In the genomic region with DNA sequence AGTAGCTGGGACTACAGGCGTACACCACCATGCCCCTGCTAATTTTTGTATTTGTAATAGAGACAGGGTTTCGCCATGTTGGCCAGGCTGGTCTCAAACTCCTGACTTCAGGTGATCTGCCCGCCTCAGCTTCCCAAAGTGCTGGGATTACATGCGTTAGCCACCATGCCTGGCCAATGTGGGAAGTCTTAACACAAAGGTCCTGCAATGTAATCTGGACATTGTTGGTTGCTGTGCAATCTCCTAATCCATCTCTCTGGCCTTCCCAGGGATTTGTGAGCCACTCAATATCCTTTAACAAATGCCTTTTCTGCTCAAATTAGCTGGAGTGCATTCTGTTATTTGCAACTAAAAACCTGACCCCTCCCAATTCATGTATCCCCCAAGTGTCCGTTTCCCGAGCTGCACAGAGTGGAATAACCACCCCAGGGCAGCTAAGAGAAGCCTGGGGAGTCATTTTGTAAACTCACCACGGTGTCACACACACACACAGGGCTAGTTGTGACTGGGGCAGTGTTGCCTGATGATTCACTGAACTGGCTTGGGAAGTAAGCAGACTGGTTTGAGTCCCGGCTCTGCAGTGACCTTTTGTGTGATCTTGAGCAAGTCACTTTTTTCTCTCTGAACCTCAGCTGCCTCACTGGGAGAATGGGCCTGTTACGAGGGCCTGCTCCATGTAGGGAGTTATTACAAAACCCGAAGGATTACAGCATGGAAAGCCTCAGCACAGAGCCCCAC, we compare ENCODE assay signal across 16 cellular contexts.
DNase-seq lines count a peak whose midpoint lies in the region; ATAC-seq, FAIRE-seq and TF ChIP-seq lines count a peak whose summit lies in the region.
"Had no signal": no experiment of that assay in that cellular context is flagged by ENCODE, and none has a peak within 500 bp of the region (broad histone marks: within the 10 kb centered on the region; RNA-seq: fewer than 3 reads in every experiment).

No MANE protein-coding gene starts in this region.

- H3K79me2 ChIP-seq in astrocyte (ENCODE audit: insufficient read depth, low read length) (no peaks in the 10 kb centered on the region), MM.1S (ENCODE audit: low read length) (no peaks in the 10 kb centered on the region)

- H3K9ac ChIP-seq in astrocyte (ENCODE audit: low read length) = no peak overlapping the region
- H3K9ac ChIP-seq in MM.1S (ENCODE audit: low read length) = no peak overlapping the region

- peaks cover 6% of the 10 kb centered on the region for H3K36me3 Mint-ChIP-seq in astrocyte (ENCODE audit: low read depth, unreplicated experiment)
- H3K36me3 Mint-ChIP-seq: memory B cell had no signal

- H3K9me3 ChIP-seq in astrocyte (ENCODE audit: insufficient read depth, low read depth, low read length) = peaks cover 2% of the 10 kb centered on the region
- no peaks in the 10 kb centered on the region for H3K9me3 ChIP-seq in testis
- no peaks in the 10 kb centered on the region for H3K9me3 ChIP-seq in MM.1S (replicated peaks; ENCODE audit: insufficient read depth, low read length)
- no peaks in the 10 kb centered on the region for H3K9me3 ChIP-seq in aorta (ENCODE audit: control insufficient read depth, low read length)
- H3K9me3 ChIP-seq: neutrophil, Peyer's patch, upper lobe of left lung had no signal

- H3K4me3 ChIP-seq in astrocyte (ENCODE audit: insufficient read depth, low read depth, low read length) = no peak overlapping the region
- no peak overlapping the region for H3K4me3 ChIP-seq in testis
- H3K4me3 ChIP-seq in MM.1S (ENCODE audit: low read length) = no peak overlapping the region
- no peak overlapping the region for H3K4me3 ChIP-seq in aorta (ENCODE audit: low read length in 2 of 2)
- H3K4me3 ChIP-seq: Peyer's patch, upper lobe of left lung had no signal

- no peaks in the 10 kb centered on the region for H3K4me1 Mint-ChIP-seq in stimulated activated naive CD8-positive, alpha-beta T cell treated with anti-CD3 and anti-CD28 coated beads, Interleukin-15, amount 100 ng/mL, for 72 hours
- peaks cover 12% of the 10 kb centered on the region for H3K4me1 Mint-ChIP-seq in astrocyte (ENCODE audit: low read depth, unreplicated experiment)

- no peak for DNase-seq in stimulated activated naive CD8-positive, alpha-beta T cell treated with anti-CD3 and anti-CD28 coated beads, Interleukin-15, amount 100 ng/mL, for 72 hours
- no peak for DNase-seq in stimulated activated naive CD8-positive, alpha-beta T cell treated with anti-CD3 and anti-CD28 coated beads, Interleukin-15, Interleukin-2, amounts not matched to agents 100 U/mL and 50 U/mL, for 24 hours
- peak; percentile 60 for DNase-seq in astrocyte (ENCODE audit: low read depth)
- peak; percentile 14 for DNase-seq in foreskin melanocyte
- DNase-seq in testis = no peak
- no peak for DNase-seq in MM.1S
- DNase-seq in aorta = no peak
- DNase-seq in SW 1271 (lab: John Stamatoyannopoulos, UW) = no peak
- DNase-seq: activated CD4-positive, alpha-beta T cell treated with anti-CD3 and anti-CD28 coated beads, Interleukin-2, amount 10 ng/mL, durations not matched to agents 7 days and 5 days; effector CD8-positive, alpha-beta T cell; H9; NCI-H524; Peyer's patch had no signal

- peaks cover 6% of the 10 kb centered on the region for H3K4me1 ChIP-seq in astrocyte (ENCODE audit: insufficient read depth, low read length)
- H3K4me1 ChIP-seq in testis = peaks cover 9% of the 10 kb centered on the region
- no peaks in the 10 kb centered on the region; the same call in 1 of the 2 replicates for H3K4me1 ChIP-seq in MM.1S (ENCODE audit: low read length)
- no peaks in the 10 kb centered on the region for H3K4me1 ChIP-seq in aorta (ENCODE audit: control insufficient read depth in 1 of 2, insufficient read depth in 2 of 2, low read length in 2 of 2)
- H3K4me1 ChIP-seq: Peyer's patch, upper lobe of left lung had no signal

- H3K9me3 Mint-ChIP-seq in stimulated activated naive CD8-positive, alpha-beta T cell treated with anti-CD3 and anti-CD28 coated beads, Interleukin-15, amount 100 ng/mL, for 72 hours = no peaks in the 10 kb centered on the region
- H3K9me3 Mint-ChIP-seq in astrocyte (ENCODE audit: unreplicated experiment) = peaks cover 1% of the 10 kb centered on the region
- H3K9me3 Mint-ChIP-seq: activated CD4-positive, alpha-beta T cell treated with anti-CD3 and anti-CD28 coated beads, Interleukin-2, amount 10 ng/mL, durations not matched to agents 7 days and 5 days; H9; memory B cell had no signal

- H3K9me2 ChIP-seq in MM.1S (replicated peaks; ENCODE audit: insufficient read depth, low read length) = no peaks in the 10 kb centered on the region

- ATAC-seq in stimulated activated naive CD8-positive, alpha-beta T cell treated with anti-CD3 and anti-CD28 coated beads, Interleukin-15, amount 100 ng/mL, for 72 hours = no peak
- no peak for ATAC-seq in stimulated activated naive CD8-positive, alpha-beta T cell treated with anti-CD3 and anti-CD28 coated beads, Interleukin-15, Interleukin-2, amounts not matched to agents 100 U/mL and 50 U/mL, for 24 hours
- no peak for ATAC-seq in aorta (ENCODE audit: low FRiP score)

- H2AFZ ChIP-seq in astrocyte (ENCODE audit: low read depth, low read length) = no peak overlapping the region
- no peak overlapping the region for H2AFZ ChIP-seq in MM.1S (ENCODE audit: low read length)

- 94 to 95% methylated on average over 10 of the region's 10 CpGs for WGBS in testis, 2 donors
- 90 to 95% methylated on average over 10 of the region's 10 CpGs for WGBS in aorta, 2 donors

- TF ChIP-seq CTCF in astrocyte (IDR thresholded peaks at IDR 0.05; ENCODE audit: insufficient read depth, low read depth, low read length) (no peak), testis (IDR thresholded peaks at IDR 0.05) (no peak), MM.1S (IDR thresholded peaks at IDR 0.05; ENCODE audit: low read length) (no peak)

- H3K27me3 ChIP-seq in astrocyte (ENCODE audit: insufficient read depth, low read length) (no peaks in the 10 kb centered on the region), testis (no peaks in the 10 kb centered on the region), MM.1S (replicated peaks; ENCODE audit: insufficient read depth, low read length) (no peaks in the 10 kb centered on the region), aorta (ENCODE audit: control insufficient read depth in 1 of 2, insufficient read depth in 2 of 2, low read length in 1 of 2) (no peaks in the 10 kb centered on the region)
- H3K27me3 ChIP-seq: neutrophil, Peyer's patch, upper lobe of left lung had no signal

- H3K36me3 ChIP-seq in astrocyte (ENCODE audit: insufficient read depth, low read length) (peaks cover 4% of the 10 kb centered on the region), testis (ENCODE audit: low read depth, missing control alignments) (no peaks in the 10 kb centered on the region), MM.1S (replicated peaks; ENCODE audit: insufficient read depth, low read length) (no peaks in the 10 kb centered on the region), aorta (ENCODE audit: control insufficient read depth in 1 of 2, insufficient read depth in 2 of 2, low read length in 1 of 2) (peaks cover 0 to 2% of the 10 kb centered on the region in 2 donors)

- H4K20me1 ChIP-seq in astrocyte (ENCODE audit: insufficient read depth, low read length) = no peaks in the 10 kb centered on the region
- no peaks in the 10 kb centered on the region for H4K20me1 ChIP-seq in MM.1S (ENCODE audit: insufficient read depth, low read length)

- H3K4me2 ChIP-seq in astrocyte (ENCODE audit: low read length) (no peak overlapping the region), MM.1S (ENCODE audit: low read depth, low read length) (no peak overlapping the region)

- TF ChIP-seq POLR2A in testis (IDR thresholded peaks at IDR 0.05) = no peak

- no peak overlapping the region for H3K27ac ChIP-seq in astrocyte (ENCODE audit: low read depth, low read length)
- H3K27ac ChIP-seq in testis = no peak overlapping the region
- H3K27ac ChIP-seq in MM.1S (ENCODE audit: low read length) = no peak overlapping the region
- H3K27ac ChIP-seq in aorta (ENCODE audit: low read depth in 1 of 2, low read length in 2 of 2) = no peak overlapping the region
- H3K27ac ChIP-seq: neutrophil, Peyer's patch, upper lobe of left lung had no signal

- intact Hi-C loops in testis (cut with DNase I; ENCODE audit: low total_unique reads) (no loop called here), aorta (cut with DNase I) (loop anchor here in 1 of 2 donors (10.0 kb wide), 2 partner anchors 261 to 1421 kb away; no protein-coding TSS in a partner anchor)

- H3K27ac Mint-ChIP-seq in stimulated activated naive CD8-positive, alpha-beta T cell treated with anti-CD3 and anti-CD28 coated beads, Interleukin-15, amount 100 ng/mL, for 72 hours = peak overlapping the region; percentile 19 to 24
- H3K27ac Mint-ChIP-seq in astrocyte (ENCODE audit: unreplicated experiment) = peak overlapping the region; percentile 66
- H3K27ac Mint-ChIP-seq: activated CD4-positive, alpha-beta T cell treated with anti-CD3 and anti-CD28 coated beads, Interleukin-2, amount 10 ng/mL, durations not matched to agents 7 days and 5 days; memory B cell had no signal

- FAIRE-seq in astrocyte (lab: Jason Lieb, UNC) = no peak

- no peaks in the 10 kb centered on the region for H3K27me3 Mint-ChIP-seq in stimulated activated naive CD8-positive, alpha-beta T cell treated with anti-CD3 and anti-CD28 coated beads, Interleukin-15, amount 100 ng/mL, for 72 hours
- H3K27me3 Mint-ChIP-seq in astrocyte (ENCODE audit: low read depth, unreplicated experiment) = no peaks in the 10 kb centered on the region
- H3K27me3 Mint-ChIP-seq: activated CD4-positive, alpha-beta T cell treated with anti-CD3 and anti-CD28 coated beads, Interleukin-2, amount 10 ng/mL, durations not matched to agents 7 days and 5 days; memory B cell had no signal

- H3F3A ChIP-seq in MM.1S (ENCODE audit: insufficient read depth, low read length) = no peaks in the 10 kb centered on the region

- no peak overlapping the region for H3K4me3 Mint-ChIP-seq in stimulated activated naive CD8-positive, alpha-beta T cell treated with anti-CD3 and anti-CD28 coated beads, Interleukin-15, amount 100 ng/mL, for 72 hours
- H3K4me3 Mint-ChIP-seq in astrocyte (ENCODE audit: unreplicated experiment) = no peak overlapping the region
- H3K4me3 Mint-ChIP-seq: activated CD4-positive, alpha-beta T cell treated with anti-CD3 and anti-CD28 coated beads, Interleukin-2, amount 10 ng/mL, durations not matched to agents 7 days and 5 days; H9; memory B cell had no signal

Comparison
In these comparisons a context has a peak if more than half of its experiments do, and no peak if none do; other contexts are left out.
1. DNase-seq: peak in astrocyte (single experiment) and foreskin melanocyte (single experiment); none in stimulated activated naive CD8-positive, alpha-beta T cell treated with anti-CD3 and anti-CD28 coated beads, Interleukin-15, amount 100 ng/mL, for 72 hours (0 of 2), stimulated activated naive CD8-positive, alpha-beta T cell treated with anti-CD3 and anti-CD28 coated beads, Interleukin-15, Interleukin-2, amounts not matched to agents 100 U/mL and 50 U/mL, for 24 hours (single experiment), testis (single experiment), MM.1S (single experiment), aorta (0 of 2) and SW 1271 (0 of 2).